1 cellular context compared by ENCODE assay signal in the genomic region with DNA sequence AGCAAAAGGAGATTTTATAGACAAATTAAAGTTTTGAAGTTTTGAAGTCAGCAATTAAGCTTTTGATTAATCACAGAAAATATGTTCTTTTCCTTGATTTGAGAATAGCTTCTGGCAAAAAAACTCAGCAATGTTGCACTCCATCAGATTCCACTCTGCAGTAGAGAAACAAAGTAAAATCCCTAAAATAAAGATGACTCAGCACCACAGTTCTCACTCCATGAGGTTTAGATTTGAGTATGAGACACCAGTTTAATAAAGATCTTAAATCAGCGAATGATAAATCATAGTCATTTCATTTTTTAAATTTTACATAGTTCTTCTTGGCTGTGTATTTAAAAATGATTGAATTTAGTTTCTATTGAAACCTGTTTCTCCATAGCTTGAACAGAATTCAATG.
TF ChIP-seq lines count a peak whose summit lies in the region.

No MANE protein-coding gene starts in this region.

TF ChIP-seq in GM23338, 12 proteins besides CTCF, POLR2A, EP300 and RAD21 (continued from another document):
- TF ChIP-seq ZNF331 (CRISPR knock-in tag; IDR thresholded peaks at IDR 0.05; ENCODE audit: low read depth) = no peak
- no peak for TF ChIP-seq STAT1 (IDR thresholded peaks at IDR 0.05; ENCODE audit: unreplicated experiment)
- TF ChIP-seq, protein P1, sequence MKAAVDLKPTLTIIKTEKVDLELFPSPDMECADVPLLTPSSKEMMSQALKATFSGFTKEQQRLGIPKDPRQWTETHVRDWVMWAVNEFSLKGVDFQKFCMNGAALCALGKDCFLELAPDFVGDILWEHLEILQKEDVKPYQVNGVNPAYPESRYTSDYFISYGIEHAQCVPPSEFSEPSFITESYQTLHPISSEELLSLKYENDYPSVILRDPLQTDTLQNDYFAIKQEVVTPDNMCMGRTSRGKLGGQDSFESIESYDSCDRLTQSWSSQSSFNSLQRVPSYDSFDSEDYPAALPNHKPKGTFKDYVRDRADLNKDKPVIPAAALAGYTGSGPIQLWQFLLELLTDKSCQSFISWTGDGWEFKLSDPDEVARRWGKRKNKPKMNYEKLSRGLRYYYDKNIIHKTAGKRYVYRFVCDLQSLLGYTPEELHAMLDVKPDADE (IDR thresholded peaks at IDR 0.05) = no peak
- TF ChIP-seq NANOG (IDR thresholded peaks at IDR 0.05; ENCODE audit: borderline replicate concordance) = no peak
